Comparison of ENCODE assay signal across 24 cellular contexts in the genomic region with DNA sequence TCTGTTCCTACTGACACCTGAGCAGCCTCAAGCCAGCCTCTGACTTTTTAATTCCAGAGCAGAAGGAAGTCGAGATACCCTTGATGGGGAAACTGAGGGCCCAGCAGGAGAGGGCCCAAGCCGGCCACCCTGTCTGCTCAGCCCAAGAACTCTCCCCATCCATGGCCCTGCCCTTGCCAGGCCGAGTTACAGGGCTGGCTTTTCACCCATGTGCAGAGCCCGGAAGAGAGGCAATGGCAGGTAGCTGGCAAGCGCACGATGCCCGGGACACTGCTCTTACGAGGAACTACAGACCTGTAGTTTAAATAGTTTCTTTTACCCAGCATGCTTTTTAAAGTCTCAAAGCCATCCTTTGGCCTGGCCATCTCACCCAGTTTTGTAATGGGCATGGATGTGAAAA.
DNase-seq lines count a peak whose midpoint lies in the region; ATAC-seq, FAIRE-seq and TF ChIP-seq lines count a peak whose summit lies in the region.
"Had no signal": no experiment of that assay in that cellular context is flagged by ENCODE, and none has a peak within 500 bp of the region (broad histone marks: within the 10 kb centered on the region; RNA-seq: fewer than 3 reads in every experiment).

No MANE protein-coding gene starts in this region.

- no peak for FAIRE-seq in A549 (lab: Jason Lieb, UNC)
- no peak for FAIRE-seq in kidney (lab: Jason Lieb, UNC)
- FAIRE-seq: D721Med, G401.6, GM12891, GM18507 had no signal

- H3K4me3 ChIP-seq in A549 = no peak overlapping the region
- no peak overlapping the region for H3K4me3 ChIP-seq in H7 (ENCODE audit: insufficient read depth, low read depth, low read length)
- no peak overlapping the region for H3K4me3 ChIP-seq in kidney (ENCODE audit: low read length in 2 of 2)
- H3K4me3 ChIP-seq in CD4-positive, alpha-beta memory T cell (ENCODE audit: low read length in 2 of 2) = no peak overlapping the region
- H3K4me3 ChIP-seq: BLaER1 had no signal

- no peak overlapping the region for H3K9ac ChIP-seq in kidney (ENCODE audit: low read length in 2 of 2)
- H3K9ac ChIP-seq: BLaER1 had no signal

- peaks cover 7% of the 10 kb centered on the region for H3K36me3 ChIP-seq in H7 (replicated peaks; ENCODE audit: control insufficient read depth, insufficient read depth, low read length)
- no peaks in the 10 kb centered on the region for H3K36me3 ChIP-seq in kidney (ENCODE audit: control insufficient read depth in 1 of 2, insufficient read depth in 2 of 2, low read length in 2 of 2)
- H3K36me3 ChIP-seq in CD4-positive, alpha-beta memory T cell (ENCODE audit: insufficient read depth, low read length) = no peaks in the 10 kb centered on the region
- H3K36me3 ChIP-seq: BE2C had no signal

- H3K9me3 ChIP-seq in A549 (no peaks in the 10 kb centered on the region), kidney (ENCODE audit: control insufficient read depth in 1 of 2, low read length in 2 of 2) (no peaks in the 10 kb centered on the region)
- no peaks in the 10 kb centered on the region for H3K9me3 ChIP-seq in CD4-positive, alpha-beta memory T cell (ENCODE audit: control insufficient read depth in 1 of 2, low read length in 2 of 2)
- H3K9me3 ChIP-seq: BE2C, BLaER1, Caco-2 had no signal

- peak overlapping the region; percentile 34 to 80; a peak in 3 of 6 replicates for H3K27ac ChIP-seq in A549
- no peak overlapping the region for H3K27ac ChIP-seq in kidney (ENCODE audit: low read depth in 2 of 2, low read length in 2 of 2)
- no peak overlapping the region for H3K27ac ChIP-seq in CD4-positive, alpha-beta memory T cell (ENCODE audit: low read depth, low read length)
- H3K27ac ChIP-seq: 22Rv1, BLaER1 had no signal

- TF ChIP-seq CTCF in A549 (IDR thresholded peaks at IDR 0.05) (no peak), kidney (IDR thresholded peaks at IDR 0.05; ENCODE audit: borderline replicate concordance, extremely low read depth, insufficient read depth) (no peak)

- intact Hi-C loops in kidney (cut with DNase I) = loop anchor here (5.0 kb wide), 1 partner anchor 309 kb away; no protein-coding TSS in a partner anchor
- intact Hi-C loops in CD4-positive, alpha-beta memory T cell (cut with micrococcal nuclease) = no loop called here

- H3K4me2 ChIP-seq in A549 = no peak overlapping the region
- H3K4me2 ChIP-seq: BLaER1 had no signal

- DNase-seq in activated CD8-positive, alpha-beta memory T cell treated with anti-CD3 and anti-CD28 coated beads for 24 hours = peak; percentile 47
- DNase-seq in activated CD8-positive, alpha-beta memory T cell treated with anti-CD3 and anti-CD28 coated beads, Interleukin-2, amount 10 ng/mL, durations not matched to agents 7 days and 5 days = no peak
- DNase-seq in A549 (ENCODE audit: low read depth in 1 of 2, low spot score in 1 of 2) (no peak), H7 (peak; percentile 28), kidney (peak; percentile 63)
- DNase-seq in activated T-cell treated with anti-CD3 and anti-CD28 coated beads, Interleukin-2, amount 50 U/mL, for 72 hours = no peak
- no peak for DNase-seq in CD4-positive, alpha-beta memory T cell
- DNase-seq: ACHN; BE2C; C1 segment of cervical spinal cord; Caco-2; Calu3; CD4-positive, CD25-positive, alpha-beta regulatory T cell; CD8-positive, alpha-beta T cell; DMS79 treated with DMSO at 0.1 percent for 48 hours; GF-D8 had no signal

- no peaks in the 10 kb centered on the region for H3K27me3 Mint-ChIP-seq in activated CD8-positive, alpha-beta memory T cell treated with anti-CD3 and anti-CD28 coated beads, Interleukin-2, amount 10 ng/mL, durations not matched to agents 7 days and 5 days
- no peaks in the 10 kb centered on the region for H3K27me3 Mint-ChIP-seq in activated T-cell treated with anti-CD3 and anti-CD28 coated beads, Interleukin-2, amount 50 U/mL, for 72 hours (ENCODE audit: low read depth)
- H3K27me3 Mint-ChIP-seq in CD4-positive, alpha-beta memory T cell = no peaks in the 10 kb centered on the region
- H3K27me3 Mint-ChIP-seq: CD4-positive, CD25-positive, alpha-beta regulatory T cell had no signal

- POLR2A ChIA-PET in A549 (lab: Yijun Ruan, JAX) = interaction anchor here (1.6 to 1.7 kb wide), 2 partner anchors 210 to 309 kb away, joined by 7 to 9 read pairs; a partner anchor contains a TSS
- POLR2A ChIA-PET in CD4-positive, alpha-beta memory T cell (lab: Charles Lee; ENCODE audit: partially characterized antibody) = no interaction called here

- TF ChIP-seq RAD21 in A549 (conservative IDR thresholded peaks at IDR 0.05 in 1 of 2, IDR thresholded peaks at IDR 0.05 in 1 of 2) = no peak

- 84% methylated on average over 4 of the region's 8 CpGs for WGBS in A549 (ENCODE audit: missing lambda C conversion rate)

- H3K4me1 ChIP-seq in A549 (peaks cover 6% of the 10 kb centered on the region; the same call in 1 of the 3 replicates), kidney (ENCODE audit: control insufficient read depth in 1 of 2, insufficient read depth in 1 of 2, low read depth in 1 of 2, low read length in 2 of 2) (no peaks in the 10 kb centered on the region)
- no peaks in the 10 kb centered on the region for H3K4me1 ChIP-seq in CD4-positive, alpha-beta memory T cell (ENCODE audit: insufficient read depth, low read length)
- H3K4me1 ChIP-seq: BE2C, BLaER1, Caco-2 had no signal

- no peak for TF ChIP-seq POLR2A in A549 (IDR thresholded peaks at IDR 0.05; ENCODE audit: low read length)

- no peak for TF ChIP-seq EP300 in A549 (IDR thresholded peaks at IDR 0.05)

- no peak overlapping the region for H3K27ac Mint-ChIP-seq in activated CD8-positive, alpha-beta memory T cell treated with anti-CD3 and anti-CD28 coated beads, Interleukin-2, amount 10 ng/mL, durations not matched to agents 7 days and 5 days
- H3K27ac Mint-ChIP-seq in activated T-cell treated with anti-CD3 and anti-CD28 coated beads, Interleukin-2, amount 50 U/mL, for 72 hours = no peak overlapping the region
- no peak overlapping the region for H3K27ac Mint-ChIP-seq in CD4-positive, alpha-beta memory T cell
- H3K27ac Mint-ChIP-seq: CD4-positive, CD25-positive, alpha-beta regulatory T cell; CD8-positive, alpha-beta T cell had no signal

- CTCF ChIA-PET in activated CD8-positive, alpha-beta memory T cell treated with anti-CD3 and anti-CD28 coated beads, Interleukin-2, amount 10 ng/mL, durations not matched to agents 7 days and 5 days (lab: Charles Lee) = interaction anchor here (1.3 to 2.7 kb wide), 5 partner anchors 8 to 309 kb away, joined by 3 to 77 read pairs (median 3); no protein-coding TSS in a partner anchor
- CTCF ChIA-PET in A549 (lab: Yijun Ruan, JAX) = interaction anchor here (1.1 to 12.6 kb wide), 14 partner anchors 11 to 309 kb away, joined by 3 to 223 read pairs (median 5); a partner anchor contains a TSS
- CTCF ChIA-PET in CD4-positive, alpha-beta memory T cell (lab: Charles Lee; ENCODE audit: partially characterized antibody) = interaction anchor here (0.7 to 7.2 kb wide), 2 partner anchors 309 to 493 kb away, joined by 3 to 133 read pairs; no protein-coding TSS in a partner anchor

- no peaks in the 10 kb centered on the region for H3K9me3 Mint-ChIP-seq in activated CD8-positive, alpha-beta memory T cell treated with anti-CD3 and anti-CD28 coated beads, Interleukin-2, amount 10 ng/mL, durations not matched to agents 7 days and 5 days (ENCODE audit: low read depth)
- H3K9me3 Mint-ChIP-seq in activated T-cell treated with anti-CD3 and anti-CD28 coated beads, Interleukin-2, amount 50 U/mL, for 72 hours = no peaks in the 10 kb centered on the region
- H3K9me3 Mint-ChIP-seq in CD4-positive, alpha-beta memory T cell = no peaks in the 10 kb centered on the region
- H3K9me3 Mint-ChIP-seq: CD4-positive, CD25-positive, alpha-beta regulatory T cell; CD8-positive, alpha-beta T cell had no signal

- no peaks in the 10 kb centered on the region for H3K27me3 ChIP-seq in H7 (ENCODE audit: control insufficient read depth, insufficient read depth, low read length)
- H3K27me3 ChIP-seq in CD4-positive, alpha-beta memory T cell (ENCODE audit: insufficient read depth, low read length) = no peaks in the 10 kb centered on the region
- H3K27me3 ChIP-seq: BE2C had no signal

- H3K4me3 Mint-ChIP-seq in activated CD8-positive, alpha-beta memory T cell treated with anti-CD3 and anti-CD28 coated beads, Interleukin-2, amount 10 ng/mL, durations not matched to agents 7 days and 5 days = no peak overlapping the region
- H3K4me3 Mint-ChIP-seq in activated T-cell treated with anti-CD3 and anti-CD28 coated beads, Interleukin-2, amount 50 U/mL, for 72 hours = no peak overlapping the region
- no peak overlapping the region for H3K4me3 Mint-ChIP-seq in CD4-positive, alpha-beta memory T cell
- H3K4me3 Mint-ChIP-seq: CD14-positive monocyte; CD4-positive, CD25-positive, alpha-beta regulatory T cell; CD8-positive, alpha-beta T cell had no signal

- ATAC-seq in activated CD8-positive, alpha-beta memory T cell treated with anti-CD3 and anti-CD28 coated beads, Interleukin-2, amount 10 ng/mL, durations not matched to agents 7 days and 5 days = no peak
- ATAC-seq in A549 (no peak), HG02763 (IDR thresholded peaks at IDR 0.05; ENCODE audit: unreplicated experiment) (no peak)
- ATAC-seq in activated T-cell treated with anti-CD3 and anti-CD28 coated beads, Interleukin-2, amount 50 U/mL, for 72 hours (replicated peaks in 1 of 2) = no peak
- ATAC-seq: CD8-positive, alpha-beta T cell had no signal

- peaks cover under 1% of the 10 kb centered on the region for H3K4me1 Mint-ChIP-seq in activated CD8-positive, alpha-beta memory T cell treated with anti-CD3 and anti-CD28 coated beads, Interleukin-2, amount 10 ng/mL, durations not matched to agents 7 days and 5 days
- peaks cover 4% of the 10 kb centered on the region for H3K4me1 Mint-ChIP-seq in activated T-cell treated with anti-CD3 and anti-CD28 coated beads, Interleukin-2, amount 50 U/mL, for 72 hours (ENCODE audit: low read depth)
- H3K4me1 Mint-ChIP-seq in CD4-positive, alpha-beta memory T cell = peaks cover 0 to 1% (median 0%) of the 10 kb centered on the region in 4 donors

- no peaks in the 10 kb centered on the region for H3K36me3 Mint-ChIP-seq in activated CD8-positive, alpha-beta memory T cell treated with anti-CD3 and anti-CD28 coated beads, Interleukin-2, amount 10 ng/mL, durations not matched to agents 7 days and 5 days
- H3K36me3 Mint-ChIP-seq in activated T-cell treated with anti-CD3 and anti-CD28 coated beads, Interleukin-2, amount 50 U/mL, for 72 hours (ENCODE audit: insufficient read depth in 2 of 2) = no peaks in the 10 kb centered on the region
- peaks cover 0 to 3% of the 10 kb centered on the region in 2 donors for H3K36me3 Mint-ChIP-seq in CD4-positive, alpha-beta memory T cell

Comparison
In these comparisons a context has a peak if more than half of its experiments do, and no peak if none do; other contexts are left out.
1. DNase-seq: peak in activated CD8-positive, alpha-beta memory T cell treated with anti-CD3 and anti-CD28 coated beads for 24 hours (single experiment), H7 (single experiment) and kidney (single experiment); none in activated CD8-positive, alpha-beta memory T cell treated with anti-CD3 and anti-CD28 coated beads, Interleukin-2, amount 10 ng/mL, durations not matched to agents 7 days and 5 days (single experiment), A549 (0 of 2), activated T-cell treated with anti-CD3 and anti-CD28 coated beads, Interleukin-2, amount 50 U/mL, for 72 hours (0 of 2) and CD4-positive, alpha-beta memory T cell (0 of 5).
2. H3K27ac ChIP-seq: peak in A549 (2 of 2); none in kidney (0 of 2) and CD4-positive, alpha-beta memory T cell (single experiment).